Comparison of ENCODE assay signal across 12 cellular contexts in the genomic region with DNA sequence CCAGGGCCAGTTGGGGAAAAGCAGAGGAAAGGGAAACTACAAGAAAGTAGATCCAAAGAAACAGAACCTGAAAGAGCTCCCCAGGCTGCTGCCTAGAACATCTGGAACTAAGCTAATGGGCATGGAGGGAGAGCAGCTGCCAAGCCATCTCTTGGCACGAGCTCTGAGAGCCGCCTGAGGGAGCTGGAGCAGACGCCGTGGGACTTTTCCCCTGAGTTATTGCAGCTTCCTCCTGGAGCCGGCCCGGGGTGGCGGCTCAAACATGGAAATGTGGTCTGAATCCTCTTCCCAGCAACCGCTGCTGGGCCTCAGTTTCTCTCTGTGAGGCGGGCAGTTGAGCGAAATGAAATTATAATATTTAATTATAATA. TPM values are rescaled to one million over a fixed set of nuclear protein-coding genes. Genes with fewer than 3 reads are reported as not detected.
DNase-seq lines count a peak whose midpoint lies in the region; ATAC-seq and TF ChIP-seq lines count a peak whose summit lies in the region.
"Had no signal": no experiment of that assay in that cellular context is flagged by ENCODE, and none has a peak within 500 bp of the region (broad histone marks: within the 10 kb centered on the region; RNA-seq: fewer than 3 reads in every experiment).

No MANE protein-coding gene starts in this region.

- H3K27ac Mint-ChIP-seq in HFFc6 = peak overlapping the region; percentile 99
- no peak overlapping the region for H3K27ac Mint-ChIP-seq in activated CD4-positive, alpha-beta T cell treated with anti-CD3 and anti-CD28 coated beads, Interleukin-2, amount 10 ng/mL, durations not matched to agents 7 days and 5 days

- no peaks in the 10 kb centered on the region for H3K27me3 ChIP-seq in A673 (replicated peaks; ENCODE audit: insufficient read depth, low read depth, low read length, poor library complexity)
- no peaks in the 10 kb centered on the region for H3K27me3 ChIP-seq in mammary epithelial cell (ENCODE audit: insufficient read depth, low read length)

- CTCF ChIA-PET in A673 (lab: Charles Lee) (interaction anchor here (0.8 kb wide), 1 partner anchor 15 kb away, joined by 3 read pairs; no protein-coding TSS in a partner anchor), mammary epithelial cell (lab: Charles Lee; ENCODE audit: low non-redundant PET) (no interaction called here)
- CTCF ChIA-PET in activated CD4-positive, alpha-beta T cell treated with anti-CD3 and anti-CD28 coated beads, Interleukin-2, amount 10 ng/mL, durations not matched to agents 7 days and 5 days (lab: Charles Lee) = interaction anchor here (1.0 to 2.8 kb wide), 4 partner anchors 9 to 26 kb away, joined by 3 to 8 read pairs (median 6); no protein-coding TSS in a partner anchor

- no peak overlapping the region for H3K4me2 ChIP-seq in mammary epithelial cell (ENCODE audit: insufficient read depth, low read depth, low read length)

- H3K9me3 ChIP-seq in A673 (ENCODE audit: low read depth, low read length, poor library complexity, severe bottlenecking) (no peaks in the 10 kb centered on the region), mammary epithelial cell (replicated peaks; ENCODE audit: insufficient read depth, low read length) (peaks cover 7% of the 10 kb centered on the region)

- no peak for TF ChIP-seq CTCF in A673 (conservative IDR thresholded peaks at IDR 0.05; ENCODE audit: low read depth, low read length)
- TF ChIP-seq CTCF in HFFc6 (IDR thresholded peaks at IDR 0.05) = no peak
- TF ChIP-seq CTCF in mammary epithelial cell (conservative IDR thresholded peaks at IDR 0.05 in 1 of 2, IDR thresholded peaks at IDR 0.05 in 1 of 2; ENCODE audit: extremely low read depth in 1 of 2, insufficient read depth in 1 of 2, low read depth in 1 of 2, low read length in 2 of 2) = no peak
- no peak for TF ChIP-seq CTCF in coronary artery (IDR thresholded peaks at IDR 0.05)

- peak overlapping the region; percentile 83 for H3K9ac ChIP-seq in mammary epithelial cell (ENCODE audit: insufficient read depth, low read length)

- dilution Hi-C loops in mammary epithelial cell (cut with HindIII; ENCODE audit: low sequenced_read_pairs) = loop anchor here (5.0 kb wide), 2 partner anchors 37 to 38 kb away; no protein-coding TSS in a partner anchor

- no peak overlapping the region for H3K4me3 ChIP-seq in A673 (ENCODE audit: low read depth, low read length, poor library complexity, severe bottlenecking)
- no peak overlapping the region for H3K4me3 ChIP-seq in mammary epithelial cell (replicated peaks in 1 of 3; ENCODE audit: insufficient read depth in 1 of 3, low read depth in 2 of 3, low read length in 3 of 3)
- no peak overlapping the region for H3K4me3 ChIP-seq in coronary artery

- H3K36me3 ChIP-seq in A673 (ENCODE audit: insufficient read depth, low read length, poor library complexity, severe bottlenecking) (no peaks in the 10 kb centered on the region), mammary epithelial cell (ENCODE audit: insufficient read depth, low read length) (no peaks in the 10 kb centered on the region)

- H4K20me1 ChIP-seq in mammary epithelial cell (ENCODE audit: insufficient read depth, low read length) = no peaks in the 10 kb centered on the region

- peaks cover 3% of the 10 kb centered on the region for H3K27me3 Mint-ChIP-seq in HFFc6 (ENCODE audit: insufficient read depth)
- no peaks in the 10 kb centered on the region for H3K27me3 Mint-ChIP-seq in activated CD4-positive, alpha-beta T cell treated with anti-CD3 and anti-CD28 coated beads, Interleukin-2, amount 10 ng/mL, durations not matched to agents 7 days and 5 days

- H3K36me3 Mint-ChIP-seq in HFFc6 (ENCODE audit: low read depth) = peaks cover 12% of the 10 kb centered on the region
- peaks cover 7% of the 10 kb centered on the region for H3K36me3 Mint-ChIP-seq in activated CD4-positive, alpha-beta T cell treated with anti-CD3 and anti-CD28 coated beads, Interleukin-2, amount 10 ng/mL, durations not matched to agents 7 days and 5 days (ENCODE audit: low read depth)

- POLR2A ChIA-PET in A673 (lab: Charles Lee; ENCODE audit: low non-redundant PET) = interaction anchor here (0.6 kb wide), 2 partner anchors 136 to 139 kb away, joined by 3 to 4 read pairs; no protein-coding TSS in a partner anchor
- POLR2A ChIA-PET in activated CD4-positive, alpha-beta T cell treated with anti-CD3 and anti-CD28 coated beads, Interleukin-2, amount 10 ng/mL, durations not matched to agents 7 days and 5 days (lab: Charles Lee) = no interaction called here

- in situ Hi-C loops in mammary epithelial cell (cut with MboI; ENCODE audit: low sequenced_read_pairs in 2 of 2) = no loop called here

- peak overlapping the region; percentile 79 for H3K4me3 Mint-ChIP-seq in HFFc6
- no peak overlapping the region for H3K4me3 Mint-ChIP-seq in activated CD4-positive, alpha-beta T cell treated with anti-CD3 and anti-CD28 coated beads, Interleukin-2, amount 10 ng/mL, durations not matched to agents 7 days and 5 days

- intact Hi-C loops in A673 (cut with micrococcal nuclease; ENCODE audit: unreplicated experiment) (no loop called here), mammary epithelial cell (cut with micrococcal nuclease) (loop anchor here (1.0 kb wide), 1 partner anchor 8 kb away; no protein-coding TSS in a partner anchor)

- DNase-seq in A673 (ENCODE audit: low spot score) = peak; percentile 54
- peak; percentile 58 for DNase-seq in HFFc6
- peak; percentile 63 for DNase-seq in mammary epithelial cell
- DNase-seq in midbrain (lab: John Stamatoyannopoulos, UW) = peak; percentile 27
- no peak for DNase-seq in coronary artery (ENCODE audit: low spot score)
- no peak for DNase-seq in activated T-cell treated with anti-CD3 and anti-CD28 coated beads, Interleukin-2, amount 50 U/mL, for 1 hour
- no peak for DNase-seq in activated CD4-positive, alpha-beta T cell treated with anti-CD3 and anti-CD28 coated beads, Interleukin-2, amount 10 ng/mL, durations not matched to agents 7 days and 5 days
- DNase-seq: Karpas-422; kidney glomerular epithelial cell; stimulated activated CD4-positive, alpha-beta T cell treated with anti-CD3 and anti-CD28 coated beads, Interleukin-12 subunit alpha, Interleukin-12 subunit beta, amount 100 ng/mL, for 4 hours had no signal

- H3K27ac ChIP-seq in A673 (ENCODE audit: low read depth, low read length, poor library complexity, severe bottlenecking) (no peak overlapping the region), mammary epithelial cell (ENCODE audit: insufficient read depth, low read depth, low read length) (peak overlapping the region; percentile 97), coronary artery (peak overlapping the region in 1 of 2 donors; percentile 33)

- no TSS peak for BruUV-seq in A673 (replicated peaks; lab: Mats Ljungman, UMichigan)
- no TSS peak for BruUV-seq in mammary epithelial cell (replicated peaks; lab: Mats Ljungman, UMichigan)

- H3K9me3 Mint-ChIP-seq in HFFc6 = peaks cover 7% of the 10 kb centered on the region
- peaks cover 13% of the 10 kb centered on the region for H3K9me3 Mint-ChIP-seq in activated CD4-positive, alpha-beta T cell treated with anti-CD3 and anti-CD28 coated beads, Interleukin-2, amount 10 ng/mL, durations not matched to agents 7 days and 5 days

- peaks cover 7% of the 10 kb centered on the region for H3K4me1 ChIP-seq in A673 (ENCODE audit: insufficient read depth, low read length, poor library complexity, severe bottlenecking)
- peaks cover 52% of the 10 kb centered on the region for H3K4me1 ChIP-seq in mammary epithelial cell (ENCODE audit: insufficient read depth, low read length)

- peaks cover 73% of the 10 kb centered on the region for H3K4me1 Mint-ChIP-seq in HFFc6 (ENCODE audit: low read depth)
- peaks cover 29% of the 10 kb centered on the region for H3K4me1 Mint-ChIP-seq in activated CD4-positive, alpha-beta T cell treated with anti-CD3 and anti-CD28 coated beads, Interleukin-2, amount 10 ng/mL, durations not matched to agents 7 days and 5 days

- WGBS in mammary epithelial cell (ENCODE audit: low coverage, missing lambda C conversion rate) = 32% methylated on average over 10 of the region's 10 CpGs

- H3K79me2 ChIP-seq in mammary epithelial cell (ENCODE audit: insufficient read depth, low read length) = no peaks in the 10 kb centered on the region

- ATAC-seq in GM18498 (IDR thresholded peaks at IDR 0.05; ENCODE audit: unreplicated experiment) = no peak

- peak overlapping the region; percentile 4 for H2AFZ ChIP-seq in mammary epithelial cell (ENCODE audit: low read depth, low read length)

RNA-seq across cellular contexts. Expression of gene LIF, which starts 41.8 kb away (rescaled TPM):
- 0.24 and 0.59 TPM in 2 replicates for total RNA-seq in A673 (2021)
- 1 to 10 TPM in 4 of 6 experiments, under 1 TPM in 2; 0.40 to 2.2 (median 1.1) TPM for total RNA-seq in HFFc6 (2021; fragmentation: NEBNext Ultra II Directional; extraction: Animal tissue kit (Norgen Biotek cat#: 25700))
- total RNA-seq in mammary epithelial cell = 10 to 100 TPM; 31.2 to 35.8 TPM
- 7.8 TPM for polyA plus RNA-seq in mammary epithelial cell
- polyA minus RNA-seq in mammary epithelial cell = 12.0 TPM
- 100 to 1,000 TPM; 102 to 103 TPM for total RNA-seq in activated CD4-positive, alpha-beta T cell treated with anti-CD3 and anti-CD28 coated beads, Interleukin-2, amount 10 ng/mL, durations not matched to agents 7 days and 5 days
- total RNA-seq: temporal lobe had no signal

Comparison
In these comparisons a context has a peak if more than half of its experiments do, and no peak if none do; other contexts are left out.
1. DNase-seq: peak in A673 (single experiment), HFFc6 (single experiment), mammary epithelial cell (single experiment) and midbrain (single experiment); none in coronary artery (single experiment), activated T-cell treated with anti-CD3 and anti-CD28 coated beads, Interleukin-2, amount 50 U/mL, for 1 hour (single experiment) and activated CD4-positive, alpha-beta T cell treated with anti-CD3 and anti-CD28 coated beads, Interleukin-2, amount 10 ng/mL, durations not matched to agents 7 days and 5 days (single experiment).
2. RNA of gene LIF, which starts 41.8 kb away (total RNA-seq): 102 to 103 TPM in activated CD4-positive, alpha-beta T cell treated with anti-CD3 and anti-CD28 coated beads, Interleukin-2, amount 10 ng/mL, durations not matched to agents 7 days and 5 days and 31.2 to 35.8 TPM in mammary epithelial cell; 0.40 to 2.2 TPM in HFFc6 and 0.24 to 0.59 TPM in A673; every median in the first group is over 10 times any median in the second.